ENCODE assay signal across 18 cellular contexts in the genomic region with DNA sequence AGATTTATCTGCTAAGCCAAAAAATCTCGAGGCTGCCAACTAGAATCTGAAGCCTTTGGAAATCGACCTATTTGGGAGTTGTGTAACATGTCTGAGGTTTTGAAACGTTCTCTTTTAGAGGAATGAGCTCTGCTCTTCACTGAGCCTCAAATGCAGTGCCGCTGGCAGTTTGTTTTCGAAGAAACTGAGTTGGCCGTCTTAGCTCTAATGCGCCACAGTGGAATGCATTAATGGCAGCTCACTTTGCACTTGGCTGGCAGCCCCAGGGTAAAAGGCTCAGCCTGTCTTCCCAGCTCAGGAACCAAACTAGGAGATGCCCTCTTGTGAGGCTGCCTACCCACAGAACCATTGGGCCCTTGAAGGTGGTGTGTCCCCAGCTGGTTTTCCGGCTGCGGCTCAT.
"Had no signal": no experiment of that assay in that cellular context is flagged by ENCODE, and none has a peak within 500 bp of the region (broad histone marks: within the 10 kb centered on the region; RNA-seq: fewer than 3 reads in every experiment).

No MANE protein-coding gene starts in this region.

- H3K27me3 ChIP-seq: body of pancreas, cardiac muscle cell, gastroesophageal sphincter, heart left ventricle, suprapubic skin, transverse colon, uterus had no signal

- DNase-seq: activated CD8-positive, alpha-beta memory T cell treated with anti-CD3 and anti-CD28 coated beads for 24 hours; activated CD8-positive, alpha-beta memory T cell treated with anti-CD3 and anti-CD28 coated beads, Interleukin-2, amount 50 U/mL, for 4 hours; activated naive CD4-positive, alpha-beta T cell treated with anti-CD3 and anti-CD28 coated beads, Interleukin-2, amount 10 ng/mL, durations not matched to agents 7 days and 5 days; activated T-cell treated with anti-CD3 and anti-CD28 coated beads, Interleukin-2, amount 50 U/mL, for 24 hours; body of pancreas; effector CD4-positive, alpha-beta T cell; heart left ventricle; natural killer cell; right cardiac atrium; stimulated activated CD4-positive, alpha-beta T cell treated with anti-CD3 and anti-CD28 coated beads, Interleukin-12 subunit alpha, Interleukin-12 subunit beta, amount 100 ng/mL, for 4 hours; T-helper 9 cell; transverse colon; uterus had no signal

- H3K9me3 ChIP-seq: body of pancreas, gastroesophageal sphincter, heart left ventricle, prostate gland, suprapubic skin, transverse colon, uterus had no signal

- H3K27ac ChIP-seq: body of pancreas, cardiac muscle cell, gastroesophageal sphincter, heart left ventricle, prostate gland, suprapubic skin, transverse colon, uterus had no signal

- H3K36me3 ChIP-seq: prostate gland, uterus had no signal

- ATAC-seq: body of pancreas, gastroesophageal sphincter, heart left ventricle, natural killer cell, right cardiac atrium had no signal

- H3K4me1 ChIP-seq: body of pancreas, gastroesophageal sphincter, heart left ventricle, prostate gland, suprapubic skin, transverse colon, uterus had no signal

- H3K4me3 ChIP-seq: body of pancreas, cardiac muscle cell, gastroesophageal sphincter, heart left ventricle, lung, prostate gland, suprapubic skin, transverse colon, uterus had no signal
